32 cellular contexts compared by ENCODE assay signal in genomic region chr9:112762726-112763518, GRCh38.
"Had no signal": no experiment of that assay in that cellular context is flagged by ENCODE, and none has a peak within 500 bp of the region (broad histone marks: within the 10 kb centered on the region; RNA-seq: fewer than 3 reads in every experiment).

No MANE protein-coding gene starts in this region.

- H3K4me3 ChIP-seq: ascending aorta, cardiac muscle cell, colonic mucosa, dorsolateral prefrontal cortex, esophagus muscularis mucosa, left lung, lower lobe of right lung, ovary, right lobe of liver, thyroid gland, upper lobe of right lung had no signal

- H3K27me3 ChIP-seq: ascending aorta, cardiac muscle cell, colonic mucosa, dorsolateral prefrontal cortex, esophagus muscularis mucosa, left lung, ovary, right lobe of liver, thyroid gland, upper lobe of right lung had no signal

- FAIRE-seq: endothelial cell of umbilical vein had no signal

- H3K27me3 Mint-ChIP-seq: activated naive CD4-positive, alpha-beta T cell treated with anti-CD3 and anti-CD28 coated beads, Interleukin-2, amount 10 ng/mL, durations not matched to agents 7 days and 5 days; activated naive CD8-positive, alpha-beta T cell treated with anti-CD3 and anti-CD28 coated beads, Interleukin-2, amount 10 ng/mL, durations not matched to agents 7 days and 5 days; brain; effector memory CD8-positive, alpha-beta T cell; progenitor cell of endocrine pancreas; stimulated activated naive CD8-positive, alpha-beta T cell treated with anti-CD3 and anti-CD28 coated beads, Interleukin-15, amount 100 ng/mL, for 72 hours had no signal

- H3K4me3 Mint-ChIP-seq: activated CD8-positive, alpha-beta memory T cell treated with anti-CD3 and anti-CD28 coated beads, Interleukin-2, amount 10 ng/mL, durations not matched to agents 7 days and 5 days; activated CD8-positive, alpha-beta T cell treated with anti-CD3 and anti-CD28 coated beads, Interleukin-2, amount 10 ng/mL, durations not matched to agents 7 days and 5 days; activated naive CD4-positive, alpha-beta T cell treated with anti-CD3 and anti-CD28 coated beads, Interleukin-2, amount 10 ng/mL, durations not matched to agents 7 days and 5 days; activated naive CD8-positive, alpha-beta T cell treated with anti-CD3 and anti-CD28 coated beads, Interleukin-2, amount 10 ng/mL, durations not matched to agents 7 days and 5 days; activated T-cell treated with anti-CD3 and anti-CD28 coated beads, Interleukin-2, amount 50 U/mL, for 72 hours; brain; effector memory CD8-positive, alpha-beta T cell; natural killer cell treated with Interleukin-12 subunit alpha and Interleukin-12 subunit beta and Interleukin-15 and Interleukin-18, amount 100 ng/mL, for 72 hours; stimulated activated naive CD8-positive, alpha-beta T cell treated with anti-CD3 and anti-CD28 coated beads, Interleukin-15, amount 100 ng/mL, for 72 hours; WTC11 had no signal

- H3K27ac ChIP-seq: ascending aorta, cardiac muscle cell, colonic mucosa, esophagus muscularis mucosa, left lung, lower lobe of right lung, ovary, right lobe of liver, thyroid gland, upper lobe of right lung had no signal

- H3K4me1 ChIP-seq: ascending aorta, colonic mucosa, thyroid gland had no signal

- H3K9me3 Mint-ChIP-seq: natural killer cell treated with Interleukin-12 subunit alpha and Interleukin-12 subunit beta and Interleukin-15 and Interleukin-18, amount 100 ng/mL, for 72 hours had no signal

- H3K27ac Mint-ChIP-seq: activated CD8-positive, alpha-beta memory T cell treated with anti-CD3 and anti-CD28 coated beads, Interleukin-2, amount 10 ng/mL, durations not matched to agents 7 days and 5 days; activated CD8-positive, alpha-beta T cell treated with anti-CD3 and anti-CD28 coated beads, Interleukin-2, amount 10 ng/mL, durations not matched to agents 7 days and 5 days; activated naive CD4-positive, alpha-beta T cell treated with anti-CD3 and anti-CD28 coated beads, Interleukin-2, amount 10 ng/mL, durations not matched to agents 7 days and 5 days; activated naive CD8-positive, alpha-beta T cell treated with anti-CD3 and anti-CD28 coated beads, Interleukin-2, amount 10 ng/mL, durations not matched to agents 7 days and 5 days; activated T-cell treated with anti-CD3 and anti-CD28 coated beads, Interleukin-2, amount 50 U/mL, for 72 hours; effector memory CD8-positive, alpha-beta T cell; natural killer cell treated with Interleukin-12 subunit alpha and Interleukin-12 subunit beta and Interleukin-15 and Interleukin-18, amount 100 ng/mL, for 72 hours; progenitor cell of endocrine pancreas; stimulated activated naive CD8-positive, alpha-beta T cell treated with anti-CD3 and anti-CD28 coated beads, Interleukin-15, amount 100 ng/mL, for 72 hours; WTC11 had no signal

- H3K36me3 ChIP-seq: ascending aorta, cardiac muscle cell, colonic mucosa, lower lobe of right lung, ovary, right lobe of liver, thyroid gland had no signal

- DNase-seq: activated CD4-positive, alpha-beta T cell treated with anti-CD3 and anti-CD28 coated beads, Interleukin-2, amount 50 U/mL, for 1 hour; activated CD8-positive, alpha-beta memory T cell treated with anti-CD3 and anti-CD28 coated beads, Interleukin-2, amount 10 ng/mL, durations not matched to agents 7 days and 5 days; activated CD8-positive, alpha-beta T cell treated with anti-CD3 and anti-CD28 coated beads, Interleukin-2, amount 10 ng/mL, durations not matched to agents 7 days and 5 days; activated naive CD4-positive, alpha-beta T cell treated with anti-CD3 and anti-CD28 coated beads, Interleukin-2, amount 10 ng/mL, durations not matched to agents 7 days and 5 days; activated naive CD8-positive, alpha-beta T cell treated with anti-CD3 and anti-CD28 coated beads, Interleukin-2, amount 10 ng/mL, durations not matched to agents 7 days and 5 days; activated T-cell treated with anti-CD3 and anti-CD28 coated beads, Interleukin-2, amount 50 U/mL, for 72 hours; cerebellar nuclear complex; colonic mucosa; dorsolateral prefrontal cortex; effector memory CD8-positive, alpha-beta T cell; foreskin melanocyte; kidney glomerular epithelial cell; left lung; lower lobe of right lung; mesendoderm; ovary; right lobe of liver; stimulated activated CD4-positive, alpha-beta T cell treated with anti-CD3 and anti-CD28 coated beads, Interleukin-12 subunit alpha, Interleukin-12 subunit beta, amount 100 ng/mL, for 4 hours; stimulated activated CD4-positive, alpha-beta T cell treated with anti-CD3 and anti-CD28 coated beads, Interleukin-4, amount 100 ng/mL, for 1 hour; stimulated activated naive CD8-positive, alpha-beta T cell treated with anti-CD3 and anti-CD28 coated beads, Interleukin-15, amount 100 ng/mL, for 72 hours; substantia nigra; T-helper 2 cell; thyroid gland; upper lobe of right lung had no signal

- H3K9me3 ChIP-seq: ascending aorta, colonic mucosa, left lung, ovary, right lobe of liver, thyroid gland, upper lobe of right lung had no signal

- ATAC-seq: activated CD8-positive, alpha-beta memory T cell treated with anti-CD3 and anti-CD28 coated beads, Interleukin-2, amount 10 ng/mL, durations not matched to agents 7 days and 5 days; activated CD8-positive, alpha-beta T cell treated with anti-CD3 and anti-CD28 coated beads, Interleukin-2, amount 10 ng/mL, durations not matched to agents 7 days and 5 days; activated T-cell treated with anti-CD3 and anti-CD28 coated beads, Interleukin-2, amount 50 U/mL, for 72 hours; effector memory CD8-positive, alpha-beta T cell; left lung; lower lobe of right lung; natural killer cell treated with Interleukin-12 subunit alpha and Interleukin-12 subunit beta and Interleukin-15 and Interleukin-18, amount 100 ng/mL, for 72 hours; right lobe of liver; stimulated activated naive CD8-positive, alpha-beta T cell treated with anti-CD3 and anti-CD28 coated beads, Interleukin-15, amount 100 ng/mL, for 72 hours; upper lobe of right lung; WTC11 had no signal
